9 cellular contexts compared by ENCODE assay signal in genomic region chr16:72876981-72877373, GRCh38.
DNase-seq lines count a peak whose midpoint lies in the region; ATAC-seq and TF ChIP-seq lines count a peak whose summit lies in the region.
"Had no signal": no experiment of that assay in that cellular context is flagged by ENCODE, and none has a peak within 500 bp of the region (broad histone marks: within the 10 kb centered on the region; RNA-seq: fewer than 3 reads in every experiment).

No MANE protein-coding gene starts in this region.

- no peak for TF ChIP-seq CTCF in neural crest cell (conservative IDR thresholded peaks at IDR 0.05)

- peaks cover 53% of the 10 kb centered on the region for H3K4me1 Mint-ChIP-seq in neural crest cell

- peaks cover 5% of the 10 kb centered on the region for H3K36me3 Mint-ChIP-seq in neural crest cell (ENCODE audit: low read depth)

- peak; percentile 30 for DNase-seq in AG08395 (ENCODE audit: low spot score)
- peak; percentile 11 for DNase-seq in HT1080 (ENCODE audit: low read depth)
- peak; percentile 20 for DNase-seq in dedifferentiated amniotic fluid mesenchymal stem cell (ENCODE audit: extremely low spot score)
- DNase-seq in neural crest cell (ENCODE audit: low read depth, low spot score) = no peak
- DNase-seq in DMS79 (lab: John Stamatoyannopoulos, UW) = no peak
- DNase-seq in inferior parietal cortex (ENCODE audit: extremely low spot score) = no peak
- no peak for DNase-seq in cerebellum (ENCODE audit: low spot score)
- DNase-seq: occipital lobe had no signal

- H3K27me3 Mint-ChIP-seq in neural crest cell (ENCODE audit: low read depth) = no peaks in the 10 kb centered on the region

- peaks cover 2% of the 10 kb centered on the region for H3K9me3 Mint-ChIP-seq in neural crest cell

- H3K4me3 Mint-ChIP-seq in neural crest cell = no peak overlapping the region

- peak overlapping the region; percentile 46 for H3K27ac Mint-ChIP-seq in neural crest cell (ENCODE audit: unreplicated experiment)

- ATAC-seq in GM19351 (IDR thresholded peaks at IDR 0.05; ENCODE audit: unreplicated experiment) = no peak

Comparison
In these comparisons a context has a peak if more than half of its experiments do, and no peak if none do; other contexts are left out.
1. DNase-seq: peak in AG08395 (single experiment), HT1080 (single experiment) and dedifferentiated amniotic fluid mesenchymal stem cell (single experiment); none in neural crest cell (single experiment), DMS79 (single experiment), inferior parietal cortex (single experiment) and cerebellum (single experiment).